ENCODE assay signal across 7 cellular contexts in the genomic region with DNA sequence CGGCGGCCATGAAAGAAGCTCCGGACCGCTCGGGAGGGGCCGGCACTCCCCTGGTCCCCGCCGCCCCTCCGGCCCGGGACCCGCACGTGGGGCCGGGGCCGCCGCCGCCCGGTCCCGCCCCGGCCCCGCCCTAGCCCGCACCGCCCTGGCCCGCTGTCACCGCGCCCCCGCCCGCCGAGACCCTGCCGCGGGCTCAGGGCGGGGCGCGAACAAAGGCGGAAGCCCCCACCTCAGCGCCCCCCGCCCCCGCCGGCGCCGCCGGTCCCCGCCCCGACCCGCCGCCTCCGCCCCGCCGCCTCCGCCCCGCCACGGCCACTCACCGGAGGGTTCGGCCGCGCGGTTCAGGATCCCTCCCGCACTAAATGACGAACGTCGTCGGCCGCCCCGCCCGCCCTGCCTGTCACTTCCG. TPM values are rescaled to one million over a fixed set of nuclear protein-coding genes. Genes with fewer than 3 reads are reported as not detected.
DNase-seq lines count a peak whose midpoint lies in the region; ATAC-seq and TF ChIP-seq lines count a peak whose summit lies in the region.

A gene (minus strand): TSS at position 360 of the 409 bp plus-strand sequence. CDS start 1,407 bp downstream, outside the sequence.

- ATAC-seq in GM19351 (IDR thresholded peaks at IDR 0.05; ENCODE audit: unreplicated experiment): peak; percentile 46
- ATAC-seq in HG03095 (IDR thresholded peaks at IDR 0.05; ENCODE audit: unreplicated experiment): peak; percentile 35
- peak; percentile 71 to 73 for ATAC-seq in activated naive CD4-positive, alpha-beta T cell treated with anti-CD3 and anti-CD28 coated beads, Interleukin-2, amount 50 U/mL, for 72 hours
- ATAC-seq in right cardiac atrium: peak; percentile 60 to 67
- ATAC-seq in gastrocnemius medialis: peak; percentile 12 to 23

- H3K4me3 ChIP-seq in right cardiac atrium (ENCODE audit: low read length) (peak within 1 kb of the TSS; percentile 97), gastrocnemius medialis (peak within 1 kb of the TSS; percentile 78 to 100 (median 90))

- no peaks in the 10 kb centered on the region for H3K9me3 ChIP-seq in right cardiac atrium (ENCODE audit: control insufficient read depth, low read length)
- no peaks in the 10 kb centered on the region for H3K9me3 ChIP-seq in gastrocnemius medialis

- no peaks in the 10 kb centered on the region for H3K9me3 Mint-ChIP-seq in activated naive CD4-positive, alpha-beta T cell treated with anti-CD3 and anti-CD28 coated beads, Interleukin-2, amount 50 U/mL, for 72 hours

- peaks cover 0 to 21% of the 10 kb centered on the region in 2 donors for H3K36me3 ChIP-seq in gastrocnemius medialis

- H3K4me1 ChIP-seq in right cardiac atrium (ENCODE audit: control insufficient read depth, insufficient read depth, low read length) (no peaks in the 10 kb centered on the region), gastrocnemius medialis (peaks cover 35 to 41% of the 10 kb centered on the region in 2 donors)

- peaks cover 16 to 22% of the 10 kb centered on the region in 2 donors for H3K36me3 Mint-ChIP-seq in activated naive CD4-positive, alpha-beta T cell treated with anti-CD3 and anti-CD28 coated beads, Interleukin-2, amount 50 U/mL, for 72 hours

- H3K27ac Mint-ChIP-seq in activated naive CD4-positive, alpha-beta T cell treated with anti-CD3 and anti-CD28 coated beads, Interleukin-2, amount 50 U/mL, for 72 hours: peak within 1 kb of the TSS; percentile 97

- TF ChIP-seq CTCF in gastrocnemius medialis (IDR thresholded peaks at IDR 0.05 in 4 of 5, conservative IDR thresholded peaks at IDR 0.05 in 1 of 5): no peak

- 1% methylated on average over 65 of the region's 65 CpGs for WGBS in right cardiac atrium

- intact Hi-C loops in right cardiac atrium (cut with DNase I) (no loop called here), gastrocnemius medialis (cut with DNase I; ENCODE audit: low total_unique reads) (loop anchor here (1.0 to 5.0 kb wide), 3 partner anchors 15 to 106 kb away; a partner anchor contains a TSS)

- H3K27me3 ChIP-seq in right cardiac atrium (ENCODE audit: control insufficient read depth, insufficient read depth): no peaks in the 10 kb centered on the region
- H3K27me3 ChIP-seq in gastrocnemius medialis: no peaks in the 10 kb centered on the region

- DNase-seq in activated naive CD4-positive, alpha-beta T cell treated with anti-CD3 and anti-CD28 coated beads, Interleukin-2, amount 50 U/mL, for 72 hours (ENCODE audit: low spot score in 2 of 2): no peak
- no peak for DNase-seq in right cardiac atrium
- DNase-seq in gastrocnemius medialis: no peak
- no peak for DNase-seq in NCI-H187 treated with DMSO at 0.1 percent for 48 hours (lab: John Stamatoyannopoulos, UW)
- no peak for DNase-seq in HuH-7 (ENCODE audit: low spot score)

- H3K27ac ChIP-seq in right cardiac atrium (ENCODE audit: low read length) (peak within 1 kb of the TSS; percentile 94), gastrocnemius medialis (peak within 1 kb of the TSS; percentile 96 to 99 (median 98))

- TF ChIP-seq POLR2A in gastrocnemius medialis (IDR thresholded peaks at IDR 0.05): no peak

- in situ Hi-C loops in gastrocnemius medialis (cut with MboI; ENCODE audit: low sequenced_read_pairs in 4 of 4): no loop called here

RNA-seq across cellular contexts. Expression of the gene that starts here (rescaled TPM):
- 100 to 1,000 TPM; 328 to 513 TPM for total RNA-seq in activated naive CD4-positive, alpha-beta T cell treated with anti-CD3 and anti-CD28 coated beads, Interleukin-2, amount 50 U/mL, for 72 hours
- total RNA-seq in right cardiac atrium: 100 to 1,000 TPM; 113 to 217 (median 142) TPM
- 101 TPM for polyA plus RNA-seq in right cardiac atrium
- total RNA-seq in gastrocnemius medialis: 100 to 1,000 TPM in 1 of 4 donors, 10 to 100 TPM in 3; 52.1 to 122 (median 64.4) TPM

Comparison
In these comparisons a context has a peak if more than half of its experiments do, and no peak if none do; other contexts are left out.
1. ATAC-seq: peak in every context shown above with its lines; median percentile 72 in activated naive CD4-positive, alpha-beta T cell treated with anti-CD3 and anti-CD28 coated beads, Interleukin-2, amount 50 U/mL, for 72 hours; 64 in right cardiac atrium; 46 in GM19351; 35 in HG03095; 18 in gastrocnemius medialis.